Comparison of ENCODE assay signal across 1 cellular context in the genomic region with DNA sequence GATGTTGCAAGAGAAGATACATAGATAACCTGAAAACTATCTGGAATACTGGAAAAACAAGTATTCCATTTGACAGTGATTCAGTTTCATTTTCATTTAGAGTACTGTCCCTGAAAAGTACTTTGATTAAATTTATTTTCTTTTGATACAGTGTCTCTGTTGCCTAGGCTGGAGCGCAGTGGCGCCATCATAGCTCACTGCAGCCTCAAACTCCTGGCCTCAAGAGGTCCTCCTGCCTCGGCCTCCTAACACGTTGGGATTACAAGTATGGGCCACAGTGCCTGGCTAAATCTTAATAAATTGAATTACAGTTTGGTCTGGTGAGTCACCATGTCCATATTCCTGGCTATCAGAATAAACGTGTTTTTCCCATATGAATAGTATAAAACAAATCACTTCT.
TF ChIP-seq lines count a peak whose summit lies in the region.

No MANE protein-coding gene starts in this region.

TF ChIP-seq in endothelial cell of umbilical vein, 7 proteins besides CTCF, POLR2A, EP300 and RAD21:
- TF ChIP-seq JUN (IDR thresholded peaks at IDR 0.05; ENCODE audit: borderline replicate concordance, insufficient read depth, insufficient read length, low read depth) (no peak), POLR2AphosphoS5 (IDR thresholded peaks at IDR 0.05; ENCODE audit: insufficient read depth, low read depth, low read length) (no peak), FOS (IDR thresholded peaks at IDR 0.05; ENCODE audit: borderline replicate concordance, insufficient read depth, low read length) (no peak), GATA2 (IDR thresholded peaks at IDR 0.05; ENCODE audit: insufficient read depth, insufficient read length, low read depth, low read length) (no peak), EZH2 (IDR thresholded peaks at IDR 0.05; ENCODE audit: borderline replicate concordance, low read depth, low read length, severe bottlenecking) (no peak), MYC (IDR thresholded peaks at IDR 0.05; ENCODE audit: low read depth, low read length) (no peak)
- TF ChIP-seq, protein P1, sequence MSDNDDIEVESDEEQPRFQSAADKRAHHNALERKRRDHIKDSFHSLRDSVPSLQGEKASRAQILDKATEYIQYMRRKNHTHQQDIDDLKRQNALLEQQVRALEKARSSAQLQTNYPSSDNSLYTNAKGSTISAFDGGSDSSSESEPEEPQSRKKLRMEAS (IDR thresholded peaks at IDR 0.05; ENCODE audit: insufficient read depth, insufficient read length): no peak
TF ChIP-seq in endothelial cell of umbilical vein: peak in this region for 0.
